Comparison of ENCODE assay signal across 9 cellular contexts in the genomic region with DNA sequence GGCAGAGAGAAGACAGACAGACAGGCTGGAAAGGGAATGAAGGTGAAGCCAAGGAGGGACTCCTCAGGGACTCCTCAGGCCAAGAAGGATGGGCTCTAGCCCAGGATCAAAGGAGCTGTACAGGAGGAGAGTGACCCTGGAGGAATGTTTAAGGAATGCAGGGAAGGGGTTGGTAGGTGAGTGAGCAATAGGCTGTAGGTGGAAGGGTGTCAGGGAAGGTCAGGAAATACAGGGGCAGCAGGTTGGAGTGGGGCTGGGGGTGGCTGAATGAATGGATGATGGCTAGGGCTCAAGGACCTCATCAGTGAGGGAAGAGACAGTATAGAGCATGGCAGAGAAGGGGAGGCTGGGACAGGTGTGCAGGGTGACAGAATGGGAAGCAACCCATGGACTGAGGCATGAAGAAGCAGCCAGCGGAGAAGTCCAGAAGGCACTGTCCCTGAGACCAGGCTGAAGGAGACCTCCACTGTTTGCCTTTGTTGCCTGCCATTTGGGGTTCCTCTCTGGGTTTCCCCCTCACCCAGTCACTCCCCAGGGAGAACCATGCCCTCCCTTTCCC. TPM values are rescaled to one million over a fixed set of nuclear protein-coding genes. Genes with fewer than 3 reads are reported as not detected.
DNase-seq lines count a peak whose midpoint lies in the region; ATAC-seq lines count a peak whose summit lies in the region.
"Had no signal": no experiment of that assay in that cellular context is flagged by ENCODE, and none has a peak within 500 bp of the region (broad histone marks: within the 10 kb centered on the region; RNA-seq: fewer than 3 reads in every experiment).

No MANE protein-coding gene starts in this region.

- ATAC-seq in activated CD8-positive, alpha-beta T cell treated with anti-CD3 and anti-CD28 coated beads, Interleukin-2, amount 10 ng/mL, durations not matched to agents 7 days and 5 days, result no peak
- ATAC-seq in stimulated activated memory B cell treated with anti-CD40 and anti-IgM and Interleukin-4, amounts not matched to agents 10 μg/mL and 1 μg/mL and 100 μg/mL, for 72 hours, result no peak
- no peak for ATAC-seq in GM18909 (IDR thresholded peaks at IDR 0.05; ENCODE audit: poor library complexity, unreplicated experiment)
- ATAC-seq in HG03469 (IDR thresholded peaks at IDR 0.05; ENCODE audit: unreplicated experiment), result no peak

- DNase-seq in activated T-cell treated with anti-CD3 and anti-CD28 coated beads, Interleukin-2, amount 50 U/mL, for 24 hours, result no peak
- DNase-seq in activated T-cell treated with anti-CD3 and anti-CD28 coated beads, Interleukin-2, amount 50 U/mL, for 1 hour, result no peak
- DNase-seq in activated CD8-positive, alpha-beta T cell treated with anti-CD3 and anti-CD28 coated beads, Interleukin-2, amount 10 ng/mL, durations not matched to agents 7 days and 5 days, result no peak
- no peak for DNase-seq in amygdala (lab: John Stamatoyannopoulos, UW)
- DNase-seq: effector CD4-positive, alpha-beta T cell had no signal

- peaks cover 44% of the 10 kb centered on the region for H3K36me3 Mint-ChIP-seq in activated T-cell treated with anti-CD3 and anti-CD28 coated beads, Interleukin-2, amount 50 U/mL, for 24 hours (ENCODE audit: low read depth)
- peaks cover 26% of the 10 kb centered on the region for H3K36me3 Mint-ChIP-seq in activated CD8-positive, alpha-beta T cell treated with anti-CD3 and anti-CD28 coated beads, Interleukin-2, amount 10 ng/mL, durations not matched to agents 7 days and 5 days (ENCODE audit: low read depth)
- peaks cover 25% of the 10 kb centered on the region for H3K36me3 Mint-ChIP-seq in stimulated activated memory B cell treated with anti-CD40 and anti-IgM and Interleukin-4, amounts not matched to agents 10 μg/mL and 1 μg/mL and 100 μg/mL, for 72 hours

- no peaks in the 10 kb centered on the region for H3K27me3 ChIP-seq in iPS-18a (ENCODE audit: control insufficient read depth, insufficient read depth, low read length)

- H3K9me3 ChIP-seq in iPS-18a (ENCODE audit: control insufficient read depth, low read depth, low read length), result no peaks in the 10 kb centered on the region

- peak overlapping the region; percentile 90 for H3K27ac ChIP-seq in iPS-18a (ENCODE audit: low read length)

- H3K4me3 ChIP-seq in iPS-18a (ENCODE audit: low read length), result peak overlapping the region; percentile 59

- CTCF ChIA-PET in activated CD8-positive, alpha-beta T cell treated with anti-CD3 and anti-CD28 coated beads, Interleukin-2, amount 10 ng/mL, durations not matched to agents 7 days and 5 days (lab: Charles Lee), result no interaction called here

- H3K9me3 Mint-ChIP-seq in activated T-cell treated with anti-CD3 and anti-CD28 coated beads, Interleukin-2, amount 50 U/mL, for 24 hours, result no peaks in the 10 kb centered on the region
- no peaks in the 10 kb centered on the region for H3K9me3 Mint-ChIP-seq in activated CD8-positive, alpha-beta T cell treated with anti-CD3 and anti-CD28 coated beads, Interleukin-2, amount 10 ng/mL, durations not matched to agents 7 days and 5 days (ENCODE audit: insufficient read depth)
- no peaks in the 10 kb centered on the region for H3K9me3 Mint-ChIP-seq in stimulated activated memory B cell treated with anti-CD40 and anti-IgM and Interleukin-4, amounts not matched to agents 10 μg/mL and 1 μg/mL and 100 μg/mL, for 72 hours

- H3K9ac ChIP-seq in iPS-18a (ENCODE audit: low read length), result peak overlapping the region; percentile 95

- peaks cover 32% of the 10 kb centered on the region for H3K36me3 ChIP-seq in iPS-18a (ENCODE audit: control insufficient read depth, low read depth, low read length)

- H3K4me3 Mint-ChIP-seq in activated T-cell treated with anti-CD3 and anti-CD28 coated beads, Interleukin-2, amount 50 U/mL, for 24 hours, result peak overlapping the region; percentile 45
- H3K4me3 Mint-ChIP-seq in activated CD8-positive, alpha-beta T cell treated with anti-CD3 and anti-CD28 coated beads, Interleukin-2, amount 10 ng/mL, durations not matched to agents 7 days and 5 days, result peak overlapping the region; percentile 84
- peak overlapping the region; percentile 1 for H3K4me3 Mint-ChIP-seq in stimulated activated memory B cell treated with anti-CD40 and anti-IgM and Interleukin-4, amounts not matched to agents 10 μg/mL and 1 μg/mL and 100 μg/mL, for 72 hours

- POLR2A ChIA-PET in activated CD8-positive, alpha-beta T cell treated with anti-CD3 and anti-CD28 coated beads, Interleukin-2, amount 10 ng/mL, durations not matched to agents 7 days and 5 days (lab: Charles Lee), result interaction anchor here (3.0 kb wide), 1 partner anchor 21 kb away, joined by 14 read pairs; the partner anchor contains the start of gene ZBTB9

- peaks cover 36% of the 10 kb centered on the region for H3K4me1 ChIP-seq in iPS-18a (ENCODE audit: control insufficient read depth, low read depth, low read length)

- H3K4me1 Mint-ChIP-seq in activated T-cell treated with anti-CD3 and anti-CD28 coated beads, Interleukin-2, amount 50 U/mL, for 24 hours (ENCODE audit: low read depth), result peaks cover 47% of the 10 kb centered on the region
- H3K4me1 Mint-ChIP-seq in activated CD8-positive, alpha-beta T cell treated with anti-CD3 and anti-CD28 coated beads, Interleukin-2, amount 10 ng/mL, durations not matched to agents 7 days and 5 days (ENCODE audit: low read depth), result peaks cover 54% of the 10 kb centered on the region
- H3K4me1 Mint-ChIP-seq in stimulated activated memory B cell treated with anti-CD40 and anti-IgM and Interleukin-4, amounts not matched to agents 10 μg/mL and 1 μg/mL and 100 μg/mL, for 72 hours, result peaks cover 59% of the 10 kb centered on the region

- no peaks in the 10 kb centered on the region for H3K27me3 Mint-ChIP-seq in activated T-cell treated with anti-CD3 and anti-CD28 coated beads, Interleukin-2, amount 50 U/mL, for 24 hours
- H3K27me3 Mint-ChIP-seq in activated CD8-positive, alpha-beta T cell treated with anti-CD3 and anti-CD28 coated beads, Interleukin-2, amount 10 ng/mL, durations not matched to agents 7 days and 5 days (ENCODE audit: low read depth), result no peaks in the 10 kb centered on the region
- no peaks in the 10 kb centered on the region for H3K27me3 Mint-ChIP-seq in stimulated activated memory B cell treated with anti-CD40 and anti-IgM and Interleukin-4, amounts not matched to agents 10 μg/mL and 1 μg/mL and 100 μg/mL, for 72 hours

- H3K27ac Mint-ChIP-seq in activated T-cell treated with anti-CD3 and anti-CD28 coated beads, Interleukin-2, amount 50 U/mL, for 24 hours, result peak overlapping the region; percentile 70
- peak overlapping the region; percentile 83 for H3K27ac Mint-ChIP-seq in activated CD8-positive, alpha-beta T cell treated with anti-CD3 and anti-CD28 coated beads, Interleukin-2, amount 10 ng/mL, durations not matched to agents 7 days and 5 days
- peak overlapping the region; percentile 82 for H3K27ac Mint-ChIP-seq in stimulated activated memory B cell treated with anti-CD40 and anti-IgM and Interleukin-4, amounts not matched to agents 10 μg/mL and 1 μg/mL and 100 μg/mL, for 72 hours

RNA-seq across cellular contexts. Expression of gene SYNGAP1, which starts 13.2 kb away (rescaled TPM):
- 10 to 100 TPM; 42.0 to 48.2 TPM for total RNA-seq in activated CD8-positive, alpha-beta T cell treated with anti-CD3 and anti-CD28 coated beads, Interleukin-2, amount 10 ng/mL, durations not matched to agents 7 days and 5 days

RNA-seq across cellular contexts. Expression of gene CUTA, which starts 15.2 kb away (rescaled TPM):
- 100 to 1,000 TPM; 179 to 187 TPM for total RNA-seq in activated CD8-positive, alpha-beta T cell treated with anti-CD3 and anti-CD28 coated beads, Interleukin-2, amount 10 ng/mL, durations not matched to agents 7 days and 5 days

RNA-seq across cellular contexts. Expression of gene ZBTB9, which starts 21.3 kb away (rescaled TPM):
- total RNA-seq in activated CD8-positive, alpha-beta T cell treated with anti-CD3 and anti-CD28 coated beads, Interleukin-2, amount 10 ng/mL, durations not matched to agents 7 days and 5 days, result 1 to 10 TPM; 7.3 to 9.0 TPM

RNA-seq across cellular contexts. Expression of gene PHF1, which starts 22.3 kb away (rescaled TPM):
- total RNA-seq in activated CD8-positive, alpha-beta T cell treated with anti-CD3 and anti-CD28 coated beads, Interleukin-2, amount 10 ng/mL, durations not matched to agents 7 days and 5 days, result 10 to 100 TPM; 35.9 to 36.5 TPM

RNA-seq across cellular contexts. Expression of gene KIFC1, which starts 41.5 kb away (rescaled TPM):
- total RNA-seq in activated CD8-positive, alpha-beta T cell treated with anti-CD3 and anti-CD28 coated beads, Interleukin-2, amount 10 ng/mL, durations not matched to agents 7 days and 5 days, result 100 to 1,000 TPM; 175 to 180 TPM

Comparison
In these comparisons a context has a peak if more than half of its experiments do, and no peak if none do; other contexts are left out.
1. H3K4me3 Mint-ChIP-seq: peak in every context shown above with its lines; median percentile 84 in activated CD8-positive, alpha-beta T cell treated with anti-CD3 and anti-CD28 coated beads, Interleukin-2, amount 10 ng/mL, durations not matched to agents 7 days and 5 days; 45 in activated T-cell treated with anti-CD3 and anti-CD28 coated beads, Interleukin-2, amount 50 U/mL, for 24 hours; 1 in stimulated activated memory B cell treated with anti-CD40 and anti-IgM and Interleukin-4, amounts not matched to agents 10 μg/mL and 1 μg/mL and 100 μg/mL, for 72 hours.